In the genomic region with DNA sequence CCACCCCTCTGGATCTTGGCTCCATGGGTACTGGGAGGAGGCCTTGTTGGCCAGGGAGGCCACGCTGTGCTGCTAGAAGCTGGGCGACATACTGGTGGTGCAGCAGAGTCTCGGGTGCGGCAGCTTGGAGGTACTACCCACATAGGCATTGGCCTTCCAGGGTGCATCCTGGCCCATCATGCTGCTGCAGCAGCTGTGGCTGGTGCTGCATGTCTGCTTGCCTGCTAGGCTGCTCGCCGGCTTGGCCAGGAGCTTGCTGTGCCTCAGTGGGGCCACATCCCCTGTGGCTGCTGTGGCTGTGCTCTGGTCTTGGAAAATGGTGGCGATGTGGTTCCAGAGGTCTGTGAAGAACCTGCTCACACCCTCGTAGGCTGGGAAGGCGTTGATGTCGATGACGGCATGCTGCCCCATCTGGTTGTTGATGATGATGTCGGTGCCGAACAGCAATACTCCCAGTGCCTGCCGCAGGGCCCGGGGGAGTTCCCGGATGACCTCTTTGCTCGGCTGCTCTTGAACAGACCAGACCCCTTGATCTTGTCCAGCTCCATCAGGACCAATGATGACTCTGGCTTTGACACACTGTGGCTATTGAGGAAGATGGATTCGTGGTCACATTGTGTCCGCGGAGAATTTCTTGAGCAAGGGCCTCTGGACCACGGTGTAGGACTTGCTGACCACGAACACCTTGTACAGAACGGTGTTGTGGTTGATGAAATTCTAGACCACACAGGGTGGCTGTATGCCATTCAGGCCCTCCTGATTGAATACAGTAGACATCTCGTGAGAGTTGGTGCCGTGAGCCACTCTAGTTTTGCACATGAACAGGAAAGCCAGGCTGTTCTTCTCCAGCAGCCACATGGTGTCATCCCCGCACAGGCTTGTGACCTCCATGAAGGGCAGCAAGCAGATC, we compare ENCODE assay signal across 16 cellular contexts.
"Had no signal": no experiment of that assay in that cellular context is flagged by ENCODE, and none has a peak within 500 bp of the region (broad histone marks: within the 10 kb centered on the region; RNA-seq: fewer than 3 reads in every experiment).

No MANE protein-coding gene starts in this region.

- H3K27ac Mint-ChIP-seq: activated naive CD4-positive, alpha-beta T cell treated with anti-CD3 and anti-CD28 coated beads, Interleukin-2, amount 50 U/mL, for 72 hours; mesothelial cell of epicardium; stimulated activated naive B cell treated with anti-CD40 and anti-IgM and Interleukin-4, amounts not matched to agents 10 μg/mL and 1 μg/mL and 100 μg/mL, for 72 hours had no signal

- H3K4me1 Mint-ChIP-seq: mesothelial cell of epicardium, neural crest cell had no signal

- DNase-seq: activated CD4-positive, alpha-beta T cell treated with anti-CD3 and anti-CD28 coated beads, Interleukin-2, amount 50 U/mL, for 48 hours; activated gamma-delta T cell treated with Interleukin-2 at 50 U/mL for 16 hours; body of pancreas; caudate nucleus; effector memory CD8-positive, alpha-beta T cell; foreskin fibroblast; islet precursor cell; left colon; lower lobe of right lung; right lobe of liver; stimulated activated naive B cell treated with anti-CD40 and anti-IgM and Interleukin-4, amounts not matched to agents 10 μg/mL and 1 μg/mL and 100 μg/mL, for 72 hours; tibial artery; WERI-Rb-1 had no signal

- H3K4me3 Mint-ChIP-seq: effector memory CD8-positive, alpha-beta T cell; mesothelial cell of epicardium; neural crest cell; stimulated activated naive B cell treated with anti-CD40 and anti-IgM and Interleukin-4, amounts not matched to agents 10 μg/mL and 1 μg/mL and 100 μg/mL, for 72 hours had no signal

- H3K27me3 Mint-ChIP-seq: effector memory CD8-positive, alpha-beta T cell; stimulated activated naive B cell treated with anti-CD40 and anti-IgM and Interleukin-4, amounts not matched to agents 10 μg/mL and 1 μg/mL and 100 μg/mL, for 72 hours had no signal

- H3K9me3 Mint-ChIP-seq: activated naive CD4-positive, alpha-beta T cell treated with anti-CD3 and anti-CD28 coated beads, Interleukin-2, amount 50 U/mL, for 72 hours; effector memory CD8-positive, alpha-beta T cell; stimulated activated naive B cell treated with anti-CD40 and anti-IgM and Interleukin-4, amounts not matched to agents 10 μg/mL and 1 μg/mL and 100 μg/mL, for 72 hours had no signal

- ATAC-seq: activated naive CD4-positive, alpha-beta T cell treated with anti-CD3 and anti-CD28 coated beads, Interleukin-2, amount 50 U/mL, for 72 hours; body of pancreas; effector memory CD8-positive, alpha-beta T cell; left colon; lower lobe of right lung; stimulated activated naive B cell treated with anti-CD40 and anti-IgM and Interleukin-4, amounts not matched to agents 10 μg/mL and 1 μg/mL and 100 μg/mL, for 72 hours had no signal
